Comparison of ENCODE assay signal across 25 cellular contexts in the genomic region with DNA sequence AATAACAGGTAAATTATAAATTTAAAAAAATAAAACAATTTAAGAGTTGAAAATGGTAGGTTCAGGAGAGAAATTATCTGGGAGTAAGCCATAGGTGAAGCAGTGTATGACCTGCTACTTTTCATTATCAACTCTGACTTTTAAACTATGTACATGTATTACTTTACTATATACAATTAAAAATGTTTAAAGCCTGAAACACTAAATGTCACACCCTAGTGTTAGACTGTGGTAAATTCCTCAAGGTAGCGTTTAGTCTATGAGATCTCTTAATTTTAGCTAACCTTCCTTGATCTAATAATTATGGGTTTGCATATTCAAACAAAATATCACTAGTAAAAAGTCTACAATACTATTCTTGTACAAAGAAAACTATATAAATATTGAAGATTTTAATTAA. TPM values are rescaled to one million over a fixed set of nuclear protein-coding genes. Genes with fewer than 3 reads are reported as not detected.
DNase-seq lines count a peak whose midpoint lies in the region; ATAC-seq and TF ChIP-seq lines count a peak whose summit lies in the region.
"Had no signal": no experiment of that assay in that cellular context is flagged by ENCODE, and none has a peak within 500 bp of the region (broad histone marks: within the 10 kb centered on the region; RNA-seq: fewer than 3 reads in every experiment).

No MANE protein-coding gene starts in this region.

- CTCF ChIA-PET in MCF 10A (lab: Yijun Ruan, JAX), result interaction anchor here (0.5 kb wide), 1 partner anchor 14 kb away, joined by 3 read pairs; no protein-coding TSS in a partner anchor
- CTCF ChIA-PET in mammary epithelial cell (lab: Charles Lee; ENCODE audit: low non-redundant PET), result no interaction called here

- no peaks in the 10 kb centered on the region for H3K4me1 Mint-ChIP-seq in MCF 10A (ENCODE audit: insufficient read depth, unreplicated experiment)
- H3K4me1 Mint-ChIP-seq in type B pancreatic cell (ENCODE audit: unreplicated experiment), result no peaks in the 10 kb centered on the region
- H3K4me1 Mint-ChIP-seq: activated CD4-positive, alpha-beta T cell treated with anti-CD3 and anti-CD28 coated beads for 36 hours; activated naive CD4-positive, alpha-beta T cell treated with anti-CD3 and anti-CD28 coated beads, Interleukin-2, amount 10 ng/mL, durations not matched to agents 7 days and 5 days; central memory CD8-positive, alpha-beta T cell had no signal

- dilution Hi-C loops in mammary epithelial cell (cut with HindIII; ENCODE audit: low sequenced_read_pairs), result no loop called here

- H3K27ac ChIP-seq in mammary epithelial cell (ENCODE audit: insufficient read depth, low read depth, low read length) (no peak overlapping the region), RWPE2 (ENCODE audit: poor library complexity, severe bottlenecking) (no peak overlapping the region)
- H3K27ac ChIP-seq: BLaER1 treated with 17β-estradiol and CSF1 and Interleukin-3, amounts not matched to agents 10 nM and 100 nM; right atrium auricular region; upper lobe of left lung had no signal

- no peaks in the 10 kb centered on the region for H4K20me1 ChIP-seq in mammary epithelial cell (ENCODE audit: insufficient read depth, low read length)
- H4K20me1 ChIP-seq: BLaER1 treated with 17β-estradiol and CSF1 and Interleukin-3, amounts not matched to agents 10 nM and 100 nM had no signal

- no peak overlapping the region for H3K9ac ChIP-seq in mammary epithelial cell (ENCODE audit: insufficient read depth, low read length)
- H3K9ac ChIP-seq: BLaER1 treated with 17β-estradiol and CSF1 and Interleukin-3, amounts not matched to agents 10 nM and 100 nM had no signal

- WGBS in mammary epithelial cell (ENCODE audit: low coverage, missing lambda C conversion rate), result 100% methylated on average over 1 of the region's 1 CpG

- no peaks in the 10 kb centered on the region for H3K4me1 ChIP-seq in mammary epithelial cell (ENCODE audit: insufficient read depth, low read length)
- H3K4me1 ChIP-seq in RWPE2 (ENCODE audit: insufficient read depth, poor library complexity, severe bottlenecking), result no peaks in the 10 kb centered on the region
- H3K4me1 ChIP-seq: BLaER1 treated with 17β-estradiol and CSF1 and Interleukin-3, amounts not matched to agents 10 nM and 100 nM; right atrium auricular region; upper lobe of left lung had no signal

- H3K4me3 ChIP-seq in mammary epithelial cell (replicated peaks in 1 of 3; ENCODE audit: insufficient read depth in 1 of 3, low read depth in 2 of 3, low read length in 3 of 3) (no peak overlapping the region), RWPE2 (ENCODE audit: severe bottlenecking) (no peak overlapping the region), fibroblast of mammary gland (ENCODE audit: control insufficient read depth, low read depth, low read length) (no peak overlapping the region)
- H3K4me3 ChIP-seq: BLaER1 treated with 17β-estradiol and CSF1 and Interleukin-3, amounts not matched to agents 10 nM and 100 nM; right atrium auricular region; upper lobe of left lung had no signal

- no TSS peak for BruUV-seq in MCF 10A (replicated peaks; lab: Mats Ljungman, UMichigan)
- no TSS peak for BruUV-seq in mammary epithelial cell (replicated peaks; lab: Mats Ljungman, UMichigan)

- no peaks in the 10 kb centered on the region for H3K36me3 ChIP-seq in mammary epithelial cell (ENCODE audit: insufficient read depth, low read length)
- no peaks in the 10 kb centered on the region for H3K36me3 ChIP-seq in RWPE2 (ENCODE audit: low read depth)
- H3K36me3 ChIP-seq: BLaER1 treated with 17β-estradiol and CSF1 and Interleukin-3, amounts not matched to agents 10 nM and 100 nM; right atrium auricular region; upper lobe of left lung had no signal

- H3K27me3 ChIP-seq in mammary epithelial cell (ENCODE audit: insufficient read depth, low read length), result no peaks in the 10 kb centered on the region
- no peaks in the 10 kb centered on the region for H3K27me3 ChIP-seq in RWPE2 (ENCODE audit: insufficient read depth, poor library complexity, severe bottlenecking)
- H3K27me3 ChIP-seq: BLaER1 treated with 17β-estradiol and CSF1 and Interleukin-3, amounts not matched to agents 10 nM and 100 nM; right atrium auricular region; upper lobe of left lung had no signal

- H3K4me3 Mint-ChIP-seq in MCF 10A (ENCODE audit: unreplicated experiment), result no peak overlapping the region
- H3K4me3 Mint-ChIP-seq in type B pancreatic cell, result no peak overlapping the region
- H3K4me3 Mint-ChIP-seq: activated CD4-positive, alpha-beta T cell treated with anti-CD3 and anti-CD28 coated beads for 36 hours; activated naive CD4-positive, alpha-beta T cell treated with anti-CD3 and anti-CD28 coated beads, Interleukin-2, amount 10 ng/mL, durations not matched to agents 7 days and 5 days; central memory CD8-positive, alpha-beta T cell had no signal

- TF ChIP-seq CTCF in MCF 10A (IDR thresholded peaks at IDR 0.05; ENCODE audit: unreplicated experiment) (peak; percentile 12), mammary epithelial cell (conservative IDR thresholded peaks at IDR 0.05 in 1 of 2, IDR thresholded peaks at IDR 0.05 in 1 of 2; ENCODE audit: extremely low read depth in 1 of 2, insufficient read depth in 1 of 2, low read depth in 1 of 2, low read length in 2 of 2) (peak in 1 of 2 donors; percentile 23), RWPE2 (IDR thresholded peaks at IDR 0.05; ENCODE audit: poor library complexity, severe bottlenecking) (peak; percentile 27), fibroblast of mammary gland (conservative IDR thresholded peaks at IDR 0.05; ENCODE audit: control insufficient read depth, insufficient read depth, low read depth, low read length) (peak; percentile 24), type B pancreatic cell (conservative IDR thresholded peaks at IDR 0.05) (peak; percentile 38)

- intact Hi-C loops in MCF 10A (cut with micrococcal nuclease) (no loop called here), mammary epithelial cell (cut with micrococcal nuclease) (no loop called here), posterior cingulate gyrus (cut with DNase I) (no loop called here)

- H3K27ac Mint-ChIP-seq in MCF 10A (ENCODE audit: low read depth, unreplicated experiment) (no peak overlapping the region), type B pancreatic cell (no peak overlapping the region)
- H3K27ac Mint-ChIP-seq: activated CD4-positive, alpha-beta T cell treated with anti-CD3 and anti-CD28 coated beads for 36 hours; activated naive CD4-positive, alpha-beta T cell treated with anti-CD3 and anti-CD28 coated beads, Interleukin-2, amount 10 ng/mL, durations not matched to agents 7 days and 5 days had no signal

- no peaks in the 10 kb centered on the region for H3K27me3 Mint-ChIP-seq in MCF 10A (ENCODE audit: insufficient read depth, unreplicated experiment)
- no peaks in the 10 kb centered on the region for H3K27me3 Mint-ChIP-seq in type B pancreatic cell

- H3K4me2 ChIP-seq in mammary epithelial cell (ENCODE audit: insufficient read depth, low read depth, low read length), result no peak overlapping the region
- H3K4me2 ChIP-seq: BLaER1 treated with 17β-estradiol and CSF1 and Interleukin-3, amounts not matched to agents 10 nM and 100 nM had no signal

- DNase-seq in MCF 10A (ENCODE audit: unreplicated experiment) (no peak), mammary epithelial cell (no peak), RWPE2 (ENCODE audit: low spot score) (no peak), fibroblast of mammary gland (ENCODE audit: low read depth) (no peak), type B pancreatic cell (ENCODE audit: extremely low spot score, unreplicated experiment) (no peak), SW480 (ENCODE audit: low spot score) (no peak), posterior cingulate gyrus (no peak)
- DNase-seq: activated CD4-positive, alpha-beta T cell treated with anti-CD3 and anti-CD28 coated beads for 36 hours; activated naive CD4-positive, alpha-beta T cell treated with anti-CD3 and anti-CD28 coated beads, Interleukin-2, amount 10 ng/mL, durations not matched to agents 7 days and 5 days; activated T-cell treated with anti-CD3 and anti-CD28 coated beads, Interleukin-2, amount 50 U/mL, for 48 hours; aorta; Calu3; glutamatergic neuron; KG1; NCI-H1048; NCI-H187; NCI-H748 treated with DMSO at 0.1 percent for 48 hours; occipital lobe; SIG-M5; upper lobe of left lung had no signal

- H3K36me3 Mint-ChIP-seq in MCF 10A (ENCODE audit: insufficient read depth, unreplicated experiment) (no peaks in the 10 kb centered on the region), type B pancreatic cell (no peaks in the 10 kb centered on the region)
- H3K36me3 Mint-ChIP-seq: activated naive CD4-positive, alpha-beta T cell treated with anti-CD3 and anti-CD28 coated beads, Interleukin-2, amount 10 ng/mL, durations not matched to agents 7 days and 5 days had no signal

- no peak overlapping the region for H2AFZ ChIP-seq in mammary epithelial cell (ENCODE audit: low read depth, low read length)

- H3K9me3 ChIP-seq in mammary epithelial cell (replicated peaks; ENCODE audit: insufficient read depth, low read length), result no peaks in the 10 kb centered on the region
- no peaks in the 10 kb centered on the region for H3K9me3 ChIP-seq in RWPE2 (ENCODE audit: severe bottlenecking)
- H3K9me3 ChIP-seq: BLaER1 treated with 17β-estradiol and CSF1 and Interleukin-3, amounts not matched to agents 10 nM and 100 nM; right atrium auricular region; upper lobe of left lung had no signal

- H3K79me2 ChIP-seq in mammary epithelial cell (ENCODE audit: insufficient read depth, low read length), result no peaks in the 10 kb centered on the region

- H3K9me3 Mint-ChIP-seq in MCF 10A (ENCODE audit: unreplicated experiment) (no peaks in the 10 kb centered on the region), type B pancreatic cell (no peaks in the 10 kb centered on the region)
- H3K9me3 Mint-ChIP-seq: activated naive CD4-positive, alpha-beta T cell treated with anti-CD3 and anti-CD28 coated beads, Interleukin-2, amount 10 ng/mL, durations not matched to agents 7 days and 5 days; central memory CD8-positive, alpha-beta T cell had no signal

- in situ Hi-C loops in mammary epithelial cell (cut with MboI; ENCODE audit: low sequenced_read_pairs in 2 of 2), result no loop called here

- POLR2A ChIA-PET in MCF 10A (lab: Yijun Ruan, JAX), result interaction anchor here (0.6 kb wide), 1 partner anchor 403 kb away, joined by 4 read pairs; no protein-coding TSS in a partner anchor

- ATAC-seq in RWPE2 (ENCODE audit: low read depth) (no peak), GM18517 (IDR thresholded peaks at IDR 0.05; ENCODE audit: unreplicated experiment) (no peak)
- ATAC-seq: activated CD4-positive, alpha-beta T cell treated with anti-CD3 and anti-CD28 coated beads for 36 hours; esophagus mucosa had no signal

RNA-seq across cellular contexts. Expression of a gene that starts 22.3 kb away (rescaled TPM):
- total RNA-seq in MCF 10A (2022) (10.2 and 11.0 TPM in 2 replicates), mammary epithelial cell (10 to 100 TPM in 1 of 2 donors, 1 to 10 TPM in 1; 7.9 to 13.8 TPM), type B pancreatic cell (ENCODE audit: low replicate concordance) (9.9 and 12.4 TPM in 2 replicates)
- polyA plus RNA-seq in mammary epithelial cell, result 2.9 TPM
- 0.31 TPM for polyA minus RNA-seq in mammary epithelial cell
